In the genomic region with DNA sequence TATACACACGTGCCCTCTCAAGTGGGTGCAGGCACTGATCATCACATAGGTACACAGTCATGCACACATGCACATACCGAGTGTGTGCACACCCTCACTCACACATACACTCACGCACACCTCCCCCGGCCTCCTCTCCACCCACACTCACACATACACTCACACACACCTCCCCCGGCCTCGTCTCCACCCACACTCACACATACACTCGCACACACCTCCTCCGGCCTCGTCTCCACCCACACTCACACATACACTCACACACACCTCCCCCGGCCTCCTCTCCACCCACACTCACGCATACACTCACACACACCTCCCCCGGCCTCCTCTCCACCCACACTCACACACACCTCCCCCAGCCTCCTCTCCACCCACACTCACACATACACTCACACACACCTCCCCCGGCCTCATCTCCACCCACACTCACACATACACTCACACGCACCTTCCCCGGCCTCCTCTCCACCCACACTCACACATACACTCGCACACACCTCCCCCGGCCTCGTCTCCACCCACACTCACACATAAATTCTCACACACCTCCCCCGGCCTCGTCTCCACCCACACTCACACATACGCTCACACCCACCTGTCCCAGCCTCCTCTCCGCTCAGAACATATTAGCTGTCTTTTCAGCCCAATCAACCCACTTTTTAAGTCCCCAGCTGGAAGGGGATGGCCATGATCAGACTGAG, we compare ENCODE assay signal across 24 cellular contexts.
A peak's percentile ranks its signal among the peaks of the same experiment; 100 is the strongest.
DNase-seq lines count a peak whose midpoint lies in the region; ATAC-seq, FAIRE-seq and TF ChIP-seq lines count a peak whose summit lies in the region.
"Had no signal": no experiment of that assay in that cellular context is flagged by ENCODE, and none has a peak within 500 bp of the region (broad histone marks: within the 10 kb centered on the region; RNA-seq: fewer than 3 reads in every experiment).

No MANE protein-coding gene starts in this region.

- peak overlapping the region; percentile 2 for H3K18ac ChIP-seq in neuronal stem cell (ENCODE audit: low read length)

- H3K4me3 Mint-ChIP-seq in GM23338 = no peak overlapping the region
- no peak overlapping the region for H3K4me3 Mint-ChIP-seq in stimulated activated memory B cell treated with anti-CD40 and anti-IgM and Interleukin-4, amounts not matched to agents 10 μg/mL and 1 μg/mL and 100 μg/mL, for 72 hours
- H3K4me3 Mint-ChIP-seq: CD14-positive monocyte; CD4-positive, alpha-beta T cell; CD8-positive, alpha-beta memory T cell had no signal

- H4K8ac ChIP-seq in neuronal stem cell (ENCODE audit: low read depth, low read length) = peak overlapping the region; percentile 87

- H2AFZ ChIP-seq in GM23338 (0 out of 2 replicates have a peak overlapping the region, but pooled peaks have one; percentile 56), neuronal stem cell (ENCODE audit: low read length) (no peak overlapping the region)

- H3K36me3 ChIP-seq in GM23338 (ENCODE audit: insufficient read depth) (no peaks in the 10 kb centered on the region), bronchial epithelial cell (ENCODE audit: control insufficient read depth, insufficient read depth, low read length) (no peaks in the 10 kb centered on the region), neuronal stem cell (replicated peaks in 1 of 2; ENCODE audit: control insufficient read depth in 2 of 2, insufficient read depth in 2 of 2, low read length in 2 of 2) (no peaks in the 10 kb centered on the region)
- H3K36me3 ChIP-seq: BE2C; BLaER1 treated with 17β-estradiol and CSF1 and Interleukin-3, amounts not matched to agents 10 nM and 100 nM; HAP-1 had no signal

- H3K27me3 ChIP-seq in GM23338 (ENCODE audit: insufficient read depth) (no peaks in the 10 kb centered on the region), bronchial epithelial cell (ENCODE audit: control insufficient read depth, insufficient read depth, low read length) (no peaks in the 10 kb centered on the region), neuronal stem cell (ENCODE audit: control insufficient read depth in 3 of 3, insufficient read depth in 3 of 3, low read depth in 1 of 3, low read length in 3 of 3) (peaks cover 0 to 3% (median 0%) of the 10 kb centered on the region in 3 experiments)
- H3K27me3 ChIP-seq: BE2C; BLaER1 treated with 17β-estradiol and CSF1 and Interleukin-3, amounts not matched to agents 10 nM and 100 nM had no signal

- H3K4ac ChIP-seq in neuronal stem cell (ENCODE audit: low read length) = no peak overlapping the region

- H2AK5ac ChIP-seq in neuronal stem cell (ENCODE audit: low read depth, low read length) = no peak overlapping the region

- H3K4me2 ChIP-seq in GM23338 (no peak overlapping the region), neuronal stem cell (ENCODE audit: insufficient read depth, low read length, poor library complexity, severe bottlenecking) (no peak overlapping the region)
- H3K4me2 ChIP-seq: A549; BLaER1 treated with 17β-estradiol and CSF1 and Interleukin-3, amounts not matched to agents 10 nM and 100 nM had no signal

- DNase-seq in GM23338 (ENCODE audit: low spot score) (no peak), bronchial epithelial cell (ENCODE audit: low read depth) (no peak), neuronal stem cell (ENCODE audit: low spot score) (no peak), head of caudate nucleus (no peak)
- DNase-seq: 8988T; ACHN; AML-193; BE2C; CD4-positive, alpha-beta T cell; CD8-positive, alpha-beta memory T cell; DMS 273 treated with DMSO at 0.1 percent for 48 hours; DMS79; EL; GDM1 had no signal

- H3K9me3 ChIP-seq in neuronal stem cell (replicated peaks in 1 of 2; ENCODE audit: control insufficient read depth in 2 of 2, insufficient read depth in 1 of 2, low read depth in 1 of 2, low read length in 2 of 2) = no peaks in the 10 kb centered on the region
- H3K9me3 ChIP-seq: A549, BE2C, HAP-1 had no signal

- H3K9me2 ChIP-seq in GM23338 (ENCODE audit: insufficient read depth) = no peaks in the 10 kb centered on the region

- H3K27me3 Mint-ChIP-seq in GM23338 (ENCODE audit: insufficient read depth, low read depth, poor library complexity) = peaks cover 13% of the 10 kb centered on the region
- no peaks in the 10 kb centered on the region for H3K27me3 Mint-ChIP-seq in stimulated activated memory B cell treated with anti-CD40 and anti-IgM and Interleukin-4, amounts not matched to agents 10 μg/mL and 1 μg/mL and 100 μg/mL, for 72 hours

- 100% methylated on average over 15 of the region's 22 CpGs; no CpG with 5 or more reads in 1 of the 2 donors for WGBS in neuronal stem cell (ENCODE audit: extremely low coverage in 2 of 2, insufficient read length in 2 of 2, insufficient replicate concordance in 1 of 2), 2 donors

- no peaks in the 10 kb centered on the region for H3K79me1 ChIP-seq in neuronal stem cell (ENCODE audit: low read depth, low read length)

- H4K91ac ChIP-seq in neuronal stem cell (ENCODE audit: low read depth, low read length, poor library complexity) = peak overlapping the region; percentile 9

- H3K27ac ChIP-seq in GM23338 (ENCODE audit: low read depth) (no peak overlapping the region), neuronal stem cell (replicated peaks; ENCODE audit: low read length) (no peak overlapping the region)
- H3K27ac ChIP-seq: A549; BLaER1 treated with 17β-estradiol and CSF1 and Interleukin-3, amounts not matched to agents 10 nM and 100 nM had no signal

- H3K4me3 ChIP-seq in GM23338 (no peak overlapping the region), bronchial epithelial cell (ENCODE audit: low read depth, low read length) (no peak overlapping the region), neuronal stem cell (ENCODE audit: low read length in 2 of 2) (peak overlapping the region in 1 of 2 donors; percentile 62)
- H3K4me3 ChIP-seq: A549; BLaER1 treated with 17β-estradiol and CSF1 and Interleukin-3, amounts not matched to agents 10 nM and 100 nM; HAP-1 had no signal

- H2BK15ac ChIP-seq in neuronal stem cell (ENCODE audit: low read length) = no peak overlapping the region

- peaks cover 19% of the 10 kb centered on the region for H3K9me3 Mint-ChIP-seq in GM23338
- H3K9me3 Mint-ChIP-seq in stimulated activated memory B cell treated with anti-CD40 and anti-IgM and Interleukin-4, amounts not matched to agents 10 μg/mL and 1 μg/mL and 100 μg/mL, for 72 hours = peaks cover 17% of the 10 kb centered on the region
- H3K9me3 Mint-ChIP-seq: CD4-positive, alpha-beta T cell had no signal

- H3K36me3 Mint-ChIP-seq in GM23338 (ENCODE audit: low read depth) = peaks cover 5% of the 10 kb centered on the region; the same call in 1 of the 3 replicates
- H3K36me3 Mint-ChIP-seq in stimulated activated memory B cell treated with anti-CD40 and anti-IgM and Interleukin-4, amounts not matched to agents 10 μg/mL and 1 μg/mL and 100 μg/mL, for 72 hours = no peaks in the 10 kb centered on the region
- H3K36me3 Mint-ChIP-seq: CD14-positive monocyte; CD8-positive, alpha-beta memory T cell had no signal

- H3K79me2 ChIP-seq in GM23338 (replicated peaks; ENCODE audit: insufficient read depth) = no peaks in the 10 kb centered on the region

- no peak overlapping the region for H2BK12ac ChIP-seq in neuronal stem cell (ENCODE audit: low read length)

- intact Hi-C loops in head of caudate nucleus (cut with DNase I) = no loop called here

- no peak overlapping the region for H3K9ac ChIP-seq in neuronal stem cell (ENCODE audit: low read depth, low read length, poor library complexity)
- H3K9ac ChIP-seq: BLaER1 treated with 17β-estradiol and CSF1 and Interleukin-3, amounts not matched to agents 10 nM and 100 nM had no signal

- no peak for ATAC-seq in GM23338
- ATAC-seq in stimulated activated memory B cell treated with anti-CD40 and anti-IgM and Interleukin-4, amounts not matched to agents 10 μg/mL and 1 μg/mL and 100 μg/mL, for 72 hours = no peak
- no peak for ATAC-seq in GM18502 (IDR thresholded peaks at IDR 0.05; ENCODE audit: poor library complexity, unreplicated experiment)
- ATAC-seq in GM21447 (IDR thresholded peaks at IDR 0.05; ENCODE audit: unreplicated experiment) = no peak
- ATAC-seq: A549 had no signal

- no peaks in the 10 kb centered on the region for H4K20me1 ChIP-seq in GM23338 (replicated peaks; ENCODE audit: insufficient read depth)
- H4K20me1 ChIP-seq: BLaER1 treated with 17β-estradiol and CSF1 and Interleukin-3, amounts not matched to agents 10 nM and 100 nM had no signal

- H2BK120ac ChIP-seq in neuronal stem cell (ENCODE audit: low read depth, low read length) = no peak overlapping the region

- H3K23ac ChIP-seq in neuronal stem cell (ENCODE audit: low read depth, low read length, poor library complexity) = peak overlapping the region; percentile 51

- FAIRE-seq in bronchial epithelial cell (lab: Jason Lieb, UNC) = peak; percentile 93
- FAIRE-seq: D721Med, GM12892, H54 had no signal

- H3K4me1 ChIP-seq in GM23338 (ENCODE audit: insufficient read depth) = no peaks in the 10 kb centered on the region
- peaks cover 0 to 2% of the 10 kb centered on the region in 2 donors for H3K4me1 ChIP-seq in neuronal stem cell (ENCODE audit: control insufficient read depth in 2 of 2, insufficient read depth in 1 of 2, low read depth in 1 of 2, low read length in 2 of 2)
- H3K4me1 ChIP-seq: A549, BE2C, HAP-1 had no signal

- H3F3A ChIP-seq in GM23338 (replicated peaks; ENCODE audit: low read depth) = no peaks in the 10 kb centered on the region

- H3K27ac Mint-ChIP-seq in GM23338 = peak overlapping the region; percentile 9; the same call in 1 of the 2 replicates
- H3K27ac Mint-ChIP-seq in stimulated activated memory B cell treated with anti-CD40 and anti-IgM and Interleukin-4, amounts not matched to agents 10 μg/mL and 1 μg/mL and 100 μg/mL, for 72 hours = no peak overlapping the region
- H3K27ac Mint-ChIP-seq: CD14-positive monocyte; CD4-positive, alpha-beta T cell; CD8-positive, alpha-beta memory T cell had no signal

- no peak overlapping the region for H2BK5ac ChIP-seq in neuronal stem cell (ENCODE audit: low read length)

- no peak overlapping the region for H3K14ac ChIP-seq in neuronal stem cell (ENCODE audit: low read length)

- H3K4me1 Mint-ChIP-seq in GM23338 = no peaks in the 10 kb centered on the region; the same call in 2 of the 3 replicates
- no peaks in the 10 kb centered on the region for H3K4me1 Mint-ChIP-seq in stimulated activated memory B cell treated with anti-CD40 and anti-IgM and Interleukin-4, amounts not matched to agents 10 μg/mL and 1 μg/mL and 100 μg/mL, for 72 hours
- H3K4me1 Mint-ChIP-seq: CD14-positive monocyte; CD8-positive, alpha-beta memory T cell had no signal

- no peak for TF ChIP-seq CTCF in GM23338 (conservative IDR thresholded peaks at IDR 0.05; ENCODE audit: low read depth in 2 of 2)
- TF ChIP-seq CTCF in bronchial epithelial cell (IDR thresholded peaks at IDR 0.05; ENCODE audit: insufficient read depth, low read length, severe bottlenecking) = no peak
